ENCODE assay signal across 9 cellular contexts in the genomic region with DNA sequence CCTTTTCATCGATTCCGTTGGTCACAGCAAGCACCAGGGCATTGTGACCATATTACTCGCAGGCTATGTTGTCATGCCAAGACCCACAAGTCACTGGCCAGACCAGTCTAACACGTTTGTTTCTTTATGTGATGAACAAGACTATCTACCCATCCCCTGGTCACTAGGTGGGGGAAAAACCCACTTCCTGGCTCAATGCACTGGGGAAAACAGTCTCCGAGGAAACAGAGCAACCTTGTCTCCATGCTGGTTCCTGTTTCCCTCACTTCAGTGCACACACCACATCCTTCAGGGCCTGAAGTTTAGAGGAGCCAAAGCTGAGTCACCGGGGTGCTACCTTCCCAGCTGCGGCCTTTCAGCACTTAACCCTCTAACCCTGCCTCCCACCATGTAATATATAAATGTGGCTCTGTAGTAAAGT. TPM values are rescaled to one million over a fixed set of nuclear protein-coding genes. Genes with fewer than 3 reads are reported as not detected.
DNase-seq lines count a peak whose midpoint lies in the region; ATAC-seq and TF ChIP-seq lines count a peak whose summit lies in the region.
"Had no signal": no experiment of that assay in that cellular context is flagged by ENCODE, and none has a peak within 500 bp of the region (broad histone marks: within the 10 kb centered on the region; RNA-seq: fewer than 3 reads in every experiment).

No MANE protein-coding gene starts in this region.

- peaks cover 3% of the 10 kb centered on the region for H3K4me1 Mint-ChIP-seq in T-helper 17 cell

- H3K36me3 Mint-ChIP-seq in T-helper 17 cell (ENCODE audit: low read depth), result no peaks in the 10 kb centered on the region
- H3K36me3 Mint-ChIP-seq: activated naive CD8-positive, alpha-beta T cell treated with anti-CD3 and anti-CD28 coated beads, Interleukin-2, amount 10 ng/mL, durations not matched to agents 7 days and 5 days had no signal

- peaks cover 17% of the 10 kb centered on the region for H3K27me3 Mint-ChIP-seq in T-helper 17 cell

- H3K9me3 ChIP-seq in T-helper 17 cell (ENCODE audit: control insufficient read depth, low read length, poor library complexity, severe bottlenecking), result no peaks in the 10 kb centered on the region

- peak; percentile 88 for ATAC-seq in GM19328 (IDR thresholded peaks at IDR 0.05; ENCODE audit: unreplicated experiment)
- ATAC-seq in HG03139 (IDR thresholded peaks at IDR 0.05; ENCODE audit: unreplicated experiment), result peak; percentile 99
- ATAC-seq in T-helper 17 cell, result peak; percentile 39

- no peak overlapping the region for H3K4me3 ChIP-seq in AG10803 (ENCODE audit: low read length)
- no peak overlapping the region for H3K4me3 ChIP-seq in lower leg skin (ENCODE audit: low read depth, poor library complexity, severe bottlenecking)

- no peak overlapping the region for H3K4me3 Mint-ChIP-seq in T-helper 17 cell
- H3K4me3 Mint-ChIP-seq: activated naive CD8-positive, alpha-beta T cell treated with anti-CD3 and anti-CD28 coated beads, Interleukin-2, amount 10 ng/mL, durations not matched to agents 7 days and 5 days had no signal

- no peak for TF ChIP-seq POLR2A in lower leg skin (IDR thresholded peaks at IDR 0.05)

- TF ChIP-seq CTCF in AG10803 (conservative IDR thresholded peaks at IDR 0.05; ENCODE audit: low read length) (no peak), lower leg skin (IDR thresholded peaks at IDR 0.05) (no peak)

- DNase-seq in AG10803 (ENCODE audit: low read depth) (peak; percentile 66), T-helper 17 cell (no peak), non-pigmented ciliary epithelial cell (ENCODE audit: low read depth) (peak; percentile 75), amygdala (lab: John Stamatoyannopoulos, UW) (no peak), lower leg skin (ENCODE audit: low spot score in 2 of 2) (no peak), NCI-H2196 treated with DMSO at 0.1 percent for 48 hours (lab: John Stamatoyannopoulos, UW; ENCODE audit: unreplicated experiment) (no peak)
- DNase-seq: activated naive CD8-positive, alpha-beta T cell treated with anti-CD3 and anti-CD28 coated beads, Interleukin-2, amount 10 ng/mL, durations not matched to agents 7 days and 5 days had no signal

- H3K27ac Mint-ChIP-seq in T-helper 17 cell, result no peak overlapping the region
- H3K27ac Mint-ChIP-seq: activated naive CD8-positive, alpha-beta T cell treated with anti-CD3 and anti-CD28 coated beads, Interleukin-2, amount 10 ng/mL, durations not matched to agents 7 days and 5 days had no signal

- intact Hi-C loops in lower leg skin (cut with DNase I; ENCODE audit: low total_unique reads), result loop anchor here (5.0 kb wide), 1 partner anchor 590 kb away; no protein-coding TSS in a partner anchor

- WGBS in lower leg skin, 2 donors, result 56 to 59% methylated on average over 7 of the region's 7 CpGs

RNA-seq across cellular contexts. Expression of a gene that starts 20.9 kb away (rescaled TPM):
- not detected for total RNA-seq in T-helper 17 cell
- not detected for total RNA-seq in lower leg skin
- total RNA-seq: activated naive CD8-positive, alpha-beta T cell treated with anti-CD3 and anti-CD28 coated beads, Interleukin-2, amount 10 ng/mL, durations not matched to agents 7 days and 5 days had no signal

Comparison
In these comparisons a context has a peak if more than half of its experiments do, and no peak if none do; other contexts are left out.
1. DNase-seq: peak in AG10803 (single experiment) and non-pigmented ciliary epithelial cell (single experiment); none in T-helper 17 cell (0 of 3), amygdala (0 of 56), lower leg skin (0 of 2) and NCI-H2196 treated with DMSO at 0.1 percent for 48 hours (single experiment).
2. ATAC-seq: peak in every context shown above with its lines; median percentile 99 in HG03139; 88 in GM19328; 39 in T-helper 17 cell.